In genomic region chr17:31490019-31490383, GRCh38 we compare ENCODE assay signal across 12 cellular contexts.
DNase-seq lines count a peak whose midpoint lies in the region; ATAC-seq lines count a peak whose summit lies in the region.
"Had no signal": no experiment of that assay in that cellular context is flagged by ENCODE, and none has a peak within 500 bp of the region (broad histone marks: within the 10 kb centered on the region; RNA-seq: fewer than 3 reads in every experiment).

No MANE protein-coding gene starts in this region.

- H3K9me3 Mint-ChIP-seq in activated CD4-positive, alpha-beta T cell treated with anti-CD3 and anti-CD28 coated beads, Interleukin-2, amount 10 ng/mL, durations not matched to agents 24 days and 14 days = no peaks in the 10 kb centered on the region
- H3K9me3 Mint-ChIP-seq in activated CD4-positive, alpha-beta memory T cell treated with anti-CD3 and anti-CD28 coated beads for 36 hours = no peaks in the 10 kb centered on the region
- H3K9me3 Mint-ChIP-seq in stimulated activated effector memory CD8-positive, alpha-beta T cell treated with anti-CD3 and anti-CD28 coated beads, Interleukin-12 subunit alpha, Interleukin-12 subunit beta, amount 100 ng/mL, for 72 hours = no peaks in the 10 kb centered on the region

- no peaks in the 10 kb centered on the region for H3K9me3 ChIP-seq in iPS-18c (ENCODE audit: control insufficient read depth, insufficient read depth, low read length)
- H3K9me3 ChIP-seq: A549 had no signal

- peaks cover 62% of the 10 kb centered on the region for H3K4me1 Mint-ChIP-seq in activated CD4-positive, alpha-beta T cell treated with anti-CD3 and anti-CD28 coated beads, Interleukin-2, amount 10 ng/mL, durations not matched to agents 24 days and 14 days
- peaks cover 69% of the 10 kb centered on the region for H3K4me1 Mint-ChIP-seq in activated CD4-positive, alpha-beta memory T cell treated with anti-CD3 and anti-CD28 coated beads for 36 hours (ENCODE audit: low read depth)
- peaks cover 75% of the 10 kb centered on the region for H3K4me1 Mint-ChIP-seq in stimulated activated effector memory CD8-positive, alpha-beta T cell treated with anti-CD3 and anti-CD28 coated beads, Interleukin-12 subunit alpha, Interleukin-12 subunit beta, amount 100 ng/mL, for 72 hours

- H3K36me3 Mint-ChIP-seq in activated CD4-positive, alpha-beta T cell treated with anti-CD3 and anti-CD28 coated beads, Interleukin-2, amount 10 ng/mL, durations not matched to agents 24 days and 14 days (ENCODE audit: low read depth) = peaks cover 6% of the 10 kb centered on the region
- no peaks in the 10 kb centered on the region for H3K36me3 Mint-ChIP-seq in activated CD4-positive, alpha-beta memory T cell treated with anti-CD3 and anti-CD28 coated beads for 36 hours
- peaks cover 10% of the 10 kb centered on the region for H3K36me3 Mint-ChIP-seq in stimulated activated effector memory CD8-positive, alpha-beta T cell treated with anti-CD3 and anti-CD28 coated beads, Interleukin-12 subunit alpha, Interleukin-12 subunit beta, amount 100 ng/mL, for 72 hours

- peak overlapping the region; percentile 94 for H3K4me3 Mint-ChIP-seq in activated CD4-positive, alpha-beta T cell treated with anti-CD3 and anti-CD28 coated beads, Interleukin-2, amount 10 ng/mL, durations not matched to agents 24 days and 14 days
- H3K4me3 Mint-ChIP-seq in activated CD4-positive, alpha-beta memory T cell treated with anti-CD3 and anti-CD28 coated beads for 36 hours = peak overlapping the region; percentile 85
- peak overlapping the region; percentile 86 for H3K4me3 Mint-ChIP-seq in stimulated activated effector memory CD8-positive, alpha-beta T cell treated with anti-CD3 and anti-CD28 coated beads, Interleukin-12 subunit alpha, Interleukin-12 subunit beta, amount 100 ng/mL, for 72 hours

- POLR2A ChIA-PET in activated CD4-positive, alpha-beta memory T cell treated with anti-CD3 and anti-CD28 coated beads for 36 hours (lab: Charles Lee) = interaction anchor here (3.8 kb wide), 1 partner anchor 20 kb away, joined by 39 read pairs; no protein-coding TSS in a partner anchor

- peak overlapping the region; percentile 36 for H3K4me3 ChIP-seq in iPS-18c (ENCODE audit: insufficient read depth, low read depth, low read length)
- H3K4me3 ChIP-seq: A549 had no signal

- intact Hi-C loops in activated CD4-positive, alpha-beta T cell treated with anti-CD3 and anti-CD28 coated beads, Interleukin-2, amount 10 ng/mL, durations not matched to agents 24 days and 14 days (cut with micrococcal nuclease) = loop anchor here (5.0 kb wide), 1 partner anchor 178 kb away; the partner anchor contains the start of gene EVI2B
- intact Hi-C loops in activated CD4-positive, alpha-beta memory T cell treated with anti-CD3 and anti-CD28 coated beads for 36 hours (cut with micrococcal nuclease) = loop anchor here (5.0 kb wide), 1 partner anchor 173 kb away; no protein-coding TSS in a partner anchor

- CTCF ChIA-PET in activated CD4-positive, alpha-beta memory T cell treated with anti-CD3 and anti-CD28 coated beads for 36 hours (lab: Charles Lee) = interaction anchor here (1.6 to 4.2 kb wide), 2 partner anchors 8 to 19 kb away, joined by 3 to 28 read pairs; no protein-coding TSS in a partner anchor

- H3K27me3 Mint-ChIP-seq in activated CD4-positive, alpha-beta T cell treated with anti-CD3 and anti-CD28 coated beads, Interleukin-2, amount 10 ng/mL, durations not matched to agents 24 days and 14 days = no peaks in the 10 kb centered on the region
- no peaks in the 10 kb centered on the region for H3K27me3 Mint-ChIP-seq in activated CD4-positive, alpha-beta memory T cell treated with anti-CD3 and anti-CD28 coated beads for 36 hours

- no peak for DNase-seq in activated CD4-positive, alpha-beta T cell treated with anti-CD3 and anti-CD28 coated beads, Interleukin-2, amount 10 ng/mL, durations not matched to agents 24 days and 14 days
- DNase-seq in activated CD4-positive, alpha-beta T cell treated with anti-CD3 and anti-CD28 coated beads, Interleukin-2, amount 50 U/mL, for 48 hours = no peak
- DNase-seq in activated CD4-positive, alpha-beta memory T cell treated with anti-CD3 and anti-CD28 coated beads for 36 hours = no peak
- no peak for DNase-seq in stimulated activated effector memory CD8-positive, alpha-beta T cell treated with anti-CD3 and anti-CD28 coated beads, Interleukin-12 subunit alpha, Interleukin-12 subunit beta, amount 100 ng/mL, for 72 hours (ENCODE audit: low spot score in 2 of 2)
- no peak for DNase-seq in NCI-H1092 (lab: John Stamatoyannopoulos, UW)
- no peak for DNase-seq in hippocampal formation (lab: John Stamatoyannopoulos, UW)
- DNase-seq in iPS-NIHi7 (ENCODE audit: extremely low spot score) = no peak
- DNase-seq: dorsolateral prefrontal cortex, mesenchymal stem cell, NCI-H187 had no signal

- peak overlapping the region; percentile 3 for H3K27ac Mint-ChIP-seq in activated CD4-positive, alpha-beta T cell treated with anti-CD3 and anti-CD28 coated beads, Interleukin-2, amount 10 ng/mL, durations not matched to agents 24 days and 14 days
- H3K27ac Mint-ChIP-seq in activated CD4-positive, alpha-beta memory T cell treated with anti-CD3 and anti-CD28 coated beads for 36 hours = peak overlapping the region; percentile 64
- peak overlapping the region; percentile 97 for H3K27ac Mint-ChIP-seq in stimulated activated effector memory CD8-positive, alpha-beta T cell treated with anti-CD3 and anti-CD28 coated beads, Interleukin-12 subunit alpha, Interleukin-12 subunit beta, amount 100 ng/mL, for 72 hours

- no peak for ATAC-seq in stimulated activated effector memory CD8-positive, alpha-beta T cell treated with anti-CD3 and anti-CD28 coated beads, Interleukin-12 subunit alpha, Interleukin-12 subunit beta, amount 100 ng/mL, for 72 hours
- ATAC-seq: A549 had no signal

Comparison
In these comparisons a context has a peak if more than half of its experiments do, and no peak if none do; other contexts are left out.
1. H3K27ac Mint-ChIP-seq: peak in every context shown above with its lines; median percentile 97 in stimulated activated effector memory CD8-positive, alpha-beta T cell treated with anti-CD3 and anti-CD28 coated beads, Interleukin-12 subunit alpha, Interleukin-12 subunit beta, amount 100 ng/mL, for 72 hours; 64 in activated CD4-positive, alpha-beta memory T cell treated with anti-CD3 and anti-CD28 coated beads for 36 hours; 3 in activated CD4-positive, alpha-beta T cell treated with anti-CD3 and anti-CD28 coated beads, Interleukin-2, amount 10 ng/mL, durations not matched to agents 24 days and 14 days.